ENCODE assay signal across 21 cellular contexts in the genomic region with DNA sequence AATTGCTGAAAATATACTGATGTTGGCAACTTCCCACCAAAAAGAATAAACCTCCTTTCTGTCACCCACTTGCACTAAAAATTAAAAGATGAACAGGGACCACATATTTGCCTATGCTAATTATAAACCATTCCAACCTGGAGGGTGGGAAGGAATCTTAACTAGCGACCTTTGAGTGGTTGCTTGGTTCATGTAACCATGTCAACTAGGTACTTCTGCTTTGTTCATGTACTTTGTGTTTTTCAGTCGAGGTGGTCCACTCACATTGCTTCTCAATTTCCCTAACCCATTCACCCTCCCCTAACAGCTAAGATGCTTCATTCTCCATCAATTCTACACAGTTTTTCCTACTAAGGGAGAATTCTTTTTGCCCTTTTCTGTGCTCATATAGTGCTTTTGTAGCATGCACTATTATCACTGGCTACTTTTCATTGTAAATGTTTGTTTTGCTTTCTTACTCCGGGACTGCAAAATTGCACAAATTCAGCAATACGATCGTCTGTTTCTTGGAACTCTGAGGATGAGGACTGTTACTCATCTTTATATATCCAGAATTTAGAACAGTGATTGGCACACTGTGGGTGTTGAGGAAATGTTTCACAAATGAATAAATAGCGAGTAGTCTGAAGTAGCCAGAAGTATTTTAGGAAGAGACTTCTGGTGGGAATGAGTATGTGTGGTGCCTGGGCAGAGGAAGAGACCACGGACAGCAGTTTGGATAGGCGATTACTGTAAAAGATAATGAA.
DNase-seq lines count a peak whose midpoint lies in the region; ATAC-seq and TF ChIP-seq lines count a peak whose summit lies in the region.
"Had no signal": no experiment of that assay in that cellular context is flagged by ENCODE, and none has a peak within 500 bp of the region (broad histone marks: within the 10 kb centered on the region; RNA-seq: fewer than 3 reads in every experiment).

No MANE protein-coding gene starts in this region.

- peak overlapping the region in 2 of 3 experiments; percentile 4 to 19; a peak in 3 of 7 replicates for H3K27ac Mint-ChIP-seq in H9
- H3K27ac Mint-ChIP-seq: activated CD4-positive, alpha-beta T cell treated with anti-CD3 and anti-CD28 coated beads for 36 hours; naive thymus-derived CD4-positive, alpha-beta T cell had no signal

- H3K79me1 ChIP-seq in H9 (ENCODE audit: insufficient read depth, low read depth, low read length, poor library complexity, severe bottlenecking): no peaks in the 10 kb centered on the region

- H4K91ac ChIP-seq in H9 (ENCODE audit: insufficient read length, low read depth, low read length): no peak overlapping the region

- no peak overlapping the region for H3K4ac ChIP-seq in H9 (ENCODE audit: low read depth, low read length)

- no peak overlapping the region for H4K8ac ChIP-seq in H9 (replicated peaks; ENCODE audit: insufficient read length, low read depth, low read length)

- H3K36me3 Mint-ChIP-seq in H9 (ENCODE audit: insufficient read depth in 1 of 3, low read depth in 3 of 3): no peaks in the 10 kb centered on the region
- H3K36me3 Mint-ChIP-seq: naive thymus-derived CD4-positive, alpha-beta T cell had no signal

- H3K4me3 Mint-ChIP-seq in H9: no peak overlapping the region
- H3K4me3 Mint-ChIP-seq: activated CD4-positive, alpha-beta T cell treated with anti-CD3 and anti-CD28 coated beads for 36 hours; central memory CD8-positive, alpha-beta T cell; naive thymus-derived CD4-positive, alpha-beta T cell had no signal

- H2BK5ac ChIP-seq in H9 (ENCODE audit: insufficient read length, low read length): no peak overlapping the region

- no peaks in the 10 kb centered on the region for H3K23me2 ChIP-seq in H9 (ENCODE audit: insufficient read length, low read depth, low read length, poor library complexity, severe bottlenecking)

- no peak for ATAC-seq in GM19395 (IDR thresholded peaks at IDR 0.05; ENCODE audit: unreplicated experiment)
- ATAC-seq: activated CD4-positive, alpha-beta T cell treated with anti-CD3 and anti-CD28 coated beads for 36 hours; naive thymus-derived CD4-positive, alpha-beta T cell had no signal

- H3K9ac ChIP-seq in H9 (ENCODE audit: extremely low read depth, insufficient read length, low read length): no peak overlapping the region
- no peak overlapping the region for H3K9ac ChIP-seq in fibroblast of lung (ENCODE audit: insufficient read depth, low read length)
- H3K9ac ChIP-seq: parathyroid adenoma had no signal

- H3K9me3 ChIP-seq in H9 (ENCODE audit: control insufficient read depth, low read depth, low read length): no peaks in the 10 kb centered on the region
- no peaks in the 10 kb centered on the region for H3K9me3 ChIP-seq in fibroblast of lung (ENCODE audit: control insufficient read depth, insufficient read depth, low read depth, low read length)
- no peaks in the 10 kb centered on the region for H3K9me3 ChIP-seq in osteoblast (ENCODE audit: low read depth, low read length)
- H3K9me3 ChIP-seq: adrenal gland had no signal

- H2BK20ac ChIP-seq in H9 (ENCODE audit: low read depth, low read length, poor library complexity, severe bottlenecking): no peak overlapping the region

- DNase-seq in H9 (no peak), NCI-H526 treated with DMSO at 0.1 percent for 48 hours (lab: John Stamatoyannopoulos, UW) (peak; percentile 85), fibroblast of lung (ENCODE audit: low read depth in 2 of 2) (peak; percentile 68 to 70), osteoblast (ENCODE audit: insufficient read length, low spot score, missing footprints) (no peak), NCI-H146 (lab: John Stamatoyannopoulos, UW) (no peak), NCI-H2081 treated with DMSO at 0.1 percent for 48 hours (lab: John Stamatoyannopoulos, UW) (no peak), midbrain (lab: John Stamatoyannopoulos, UW) (no peak)
- DNase-seq: activated CD4-positive, alpha-beta T cell treated with anti-CD3 and anti-CD28 coated beads for 36 hours; activated effector memory CD4-positive, alpha-beta T cell treated with Interleukin-2 at 50 U/mL for 16 hours; adrenal gland; DND-41; effector memory CD4-positive, alpha-beta T cell; naive thymus-derived CD4-positive, alpha-beta T cell; stimulated activated CD4-positive, alpha-beta T cell treated with anti-CD3 and anti-CD28 coated beads, Interleukin-2, amount 100 ng/mL, for 24 hours; stimulated activated naive CD4-positive, alpha-beta T cell treated with Interleukin-2 at 50 U/mL for 16 hours; trophoblast cell had no signal

- no peak overlapping the region for H3K18ac ChIP-seq in H9 (ENCODE audit: insufficient read length, low read depth, low read length)

- peaks cover 2% of the 10 kb centered on the region; the same call in 1 of the 2 replicates for H3K79me2 ChIP-seq in H9 (ENCODE audit: insufficient read depth, low read length)
- no peaks in the 10 kb centered on the region for H3K79me2 ChIP-seq in fibroblast of lung (ENCODE audit: control insufficient read depth, insufficient read depth, low read length)
- no peaks in the 10 kb centered on the region for H3K79me2 ChIP-seq in osteoblast (ENCODE audit: insufficient read depth, low read length)
- H3K79me2 ChIP-seq: parathyroid adenoma had no signal

- no CpG with 5 or more reads among the region's 8 CpGs for WGBS in H9 (ENCODE audit: extremely low coverage, insufficient read length, low lambda C conversion rate)

- H3K27me3 ChIP-seq in H9 (ENCODE audit: insufficient read depth, low read length) (no peaks in the 10 kb centered on the region), fibroblast of lung (ENCODE audit: control insufficient read depth, insufficient read depth, low read length) (no peaks in the 10 kb centered on the region), osteoblast (ENCODE audit: insufficient read depth, low read length) (no peaks in the 10 kb centered on the region)
- H3K27me3 ChIP-seq: adrenal gland had no signal

- no peak overlapping the region for H2AFZ ChIP-seq in H9 (ENCODE audit: low read length)
- no peak overlapping the region for H2AFZ ChIP-seq in fibroblast of lung (ENCODE audit: low read length)
- peak overlapping the region; percentile 6 for H2AFZ ChIP-seq in osteoblast (ENCODE audit: low read length)
- H2AFZ ChIP-seq: parathyroid adenoma had no signal

- H3K27ac ChIP-seq in H9 (ENCODE audit: insufficient read length, low read depth, low read length): no peak overlapping the region
- H3K27ac ChIP-seq in fibroblast of lung (ENCODE audit: insufficient read depth, low read length): no peak overlapping the region
- peak overlapping the region; percentile 35 for H3K27ac ChIP-seq in osteoblast (ENCODE audit: low read depth, low read length)
- H3K27ac ChIP-seq: adrenal gland, parathyroid adenoma, RWPE1 had no signal

- H3K27me3 Mint-ChIP-seq in H9 (ENCODE audit: low read depth): no peaks in the 10 kb centered on the region
- H3K27me3 Mint-ChIP-seq: activated CD4-positive, alpha-beta T cell treated with anti-CD3 and anti-CD28 coated beads for 36 hours; central memory CD8-positive, alpha-beta T cell; naive thymus-derived CD4-positive, alpha-beta T cell had no signal

- no peak overlapping the region for H3K23ac ChIP-seq in H9 (ENCODE audit: insufficient read length, low read depth, low read length)

- H3K14ac ChIP-seq in H9 (ENCODE audit: insufficient read depth, low read length): no peak overlapping the region

- H2BK120ac ChIP-seq in H9 (ENCODE audit: low read depth, low read length, poor library complexity, severe bottlenecking): no peak overlapping the region

- H4K20me1 ChIP-seq in H9 (ENCODE audit: control insufficient read depth, insufficient read depth, insufficient read length): no peaks in the 10 kb centered on the region
- no peaks in the 10 kb centered on the region for H4K20me1 ChIP-seq in fibroblast of lung (ENCODE audit: control insufficient read depth, extremely low read depth, insufficient read depth, low read length)
- no peaks in the 10 kb centered on the region for H4K20me1 ChIP-seq in osteoblast (ENCODE audit: insufficient read depth, low read length)

- H4K5ac ChIP-seq in H9 (ENCODE audit: insufficient read length, low read depth, low read length): no peak overlapping the region

- H3K36me3 ChIP-seq in fibroblast of lung (ENCODE audit: control insufficient read depth, insufficient read depth, low read length) (no peaks in the 10 kb centered on the region), osteoblast (ENCODE audit: insufficient read depth, low read length) (no peaks in the 10 kb centered on the region)
- H3K36me3 ChIP-seq: adrenal gland had no signal

- no peak overlapping the region for H2AK5ac ChIP-seq in H9 (ENCODE audit: insufficient read length, low read length)

- no peak overlapping the region for H2BK15ac ChIP-seq in H9 (ENCODE audit: low read depth, low read length)

- no peak for TF ChIP-seq CTCF in H9 (conservative IDR thresholded peaks at IDR 0.05)
- no peak for TF ChIP-seq CTCF in fibroblast of lung (conservative IDR thresholded peaks at IDR 0.05 in 1 of 2, IDR thresholded peaks at IDR 0.05 in 1 of 2; ENCODE audit: low read depth in 1 of 2, low read length in 2 of 2)
- TF ChIP-seq CTCF in osteoblast (IDR thresholded peaks at IDR 0.05; ENCODE audit: extremely low read depth, low read depth, low read length): no peak

- H3K4me1 Mint-ChIP-seq in H9: peaks cover 13% of the 10 kb centered on the region in 2 experiments
- H3K4me1 Mint-ChIP-seq: activated CD4-positive, alpha-beta T cell treated with anti-CD3 and anti-CD28 coated beads for 36 hours; central memory CD8-positive, alpha-beta T cell; naive thymus-derived CD4-positive, alpha-beta T cell had no signal

- H3T11ph ChIP-seq in H9 (ENCODE audit: low read length): no peak overlapping the region

- H3K9me3 Mint-ChIP-seq in H9: no peaks in the 10 kb centered on the region
- H3K9me3 Mint-ChIP-seq: central memory CD8-positive, alpha-beta T cell; naive thymus-derived CD4-positive, alpha-beta T cell had no signal

- peak overlapping the region in 1 of 4 experiments; percentile 5 for H3K4me3 ChIP-seq in fibroblast of lung (replicated peaks in 1 of 4; ENCODE audit: control extremely low read depth in 1 of 4, insufficient read depth in 1 of 4, low read depth in 3 of 4, low read length in 4 of 4)
- peak overlapping the region; percentile 50 for H3K4me3 ChIP-seq in osteoblast (ENCODE audit: insufficient read depth, low read length)
- H3K4me3 ChIP-seq: adrenal gland, lung had no signal

- peaks cover 9% of the 10 kb centered on the region; the same call in 1 of the 2 replicates for H3K4me1 ChIP-seq in H9 (ENCODE audit: insufficient read depth, low read length)
- no peaks in the 10 kb centered on the region for H3K4me1 ChIP-seq in fibroblast of lung (ENCODE audit: control insufficient read depth, extremely low read depth, insufficient read depth, low read length)
- peaks cover 22% of the 10 kb centered on the region for H3K4me1 ChIP-seq in osteoblast (ENCODE audit: insufficient read depth, low read length)
- H3K4me1 ChIP-seq: adrenal gland, parathyroid adenoma had no signal

- no peak overlapping the region for H3K56ac ChIP-seq in H9 (ENCODE audit: insufficient read length, low read depth, low read length)

- no peak overlapping the region for H2BK12ac ChIP-seq in H9 (ENCODE audit: insufficient read length, low read depth, low read length)

- H3K4me2 ChIP-seq in H9 (ENCODE audit: insufficient read depth, insufficient read length, low read length): no peak overlapping the region
- no peak overlapping the region for H3K4me2 ChIP-seq in fibroblast of lung (ENCODE audit: extremely low read depth, insufficient read depth, low read length)
- H3K4me2 ChIP-seq in osteoblast (ENCODE audit: insufficient read depth, low read length): peak overlapping the region; percentile 73

Comparison
In these comparisons a context has a peak if more than half of its experiments do, and no peak if none do; other contexts are left out.
1. DNase-seq: peak in NCI-H526 treated with DMSO at 0.1 percent for 48 hours (single experiment) and fibroblast of lung (2 of 2); none in H9 (single experiment), osteoblast (single experiment), NCI-H146 (single experiment), NCI-H2081 treated with DMSO at 0.1 percent for 48 hours (single experiment) and midbrain (single experiment).